ENCODE assay signal across 6 cellular contexts in genomic region chr10:132923384-132923783, GRCh38. TPM values are rescaled to one million over a fixed set of nuclear protein-coding genes. Genes with fewer than 3 reads are reported as not detected.
"Had no signal": no experiment of that assay in that cellular context is flagged by ENCODE, and none has a peak within 500 bp of the region (broad histone marks: within the 10 kb centered on the region; RNA-seq: fewer than 3 reads in every experiment).

No MANE protein-coding gene starts in this region.

RNA-seq across cellular contexts. Expression of gene CFAP46, which starts 19.0 kb away (rescaled TPM):
- total RNA-seq: K562, M059J, OCI-LY7, PC-9, RPMI7951, SK-MEL-5 had no signal
- polyA plus RNA-seq: K562 had no signal
